In the genomic region with DNA sequence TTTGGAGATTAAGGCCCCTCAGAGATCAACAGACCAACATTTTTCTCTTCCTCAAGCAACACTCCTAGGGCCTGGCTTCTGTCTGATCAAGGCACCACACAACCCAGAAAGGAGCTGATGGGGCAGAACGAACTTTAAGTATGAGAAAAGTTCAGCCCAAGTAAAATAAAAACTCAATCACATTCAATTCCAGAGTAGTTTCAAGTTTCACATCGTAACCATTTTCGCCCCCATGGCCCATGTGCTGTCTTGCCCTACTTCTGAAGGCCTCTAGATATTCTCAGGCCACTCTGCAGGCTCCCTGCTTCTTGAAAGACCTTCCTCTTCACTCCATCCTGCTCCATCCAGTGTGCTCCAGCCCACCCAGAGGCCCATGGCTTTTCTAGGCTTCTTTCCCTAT, we compare ENCODE assay signal across 1 cellular context.
TF ChIP-seq lines count a peak whose summit lies in the region.

No MANE protein-coding gene starts in this region.

TF ChIP-seq in H1, 55 proteins besides CTCF, POLR2A, EP300 and RAD21:
- TF ChIP-seq CBX5 (IDR thresholded peaks at IDR 0.05; ENCODE audit: low read depth, low read length) (no peak), POU5F1 (IDR thresholded peaks at IDR 0.05; ENCODE audit: low read depth, low read length) (no peak), HDAC6 (IDR thresholded peaks at IDR 0.05; ENCODE audit: low read depth, low read length) (no peak), BACH1 (IDR thresholded peaks at IDR 0.05; ENCODE audit: low read length) (no peak), TEAD4 (IDR thresholded peaks at IDR 0.05; ENCODE audit: low read depth, low read length) (no peak), TCF12 (IDR thresholded peaks at IDR 0.05; ENCODE audit: low read depth, low read length) (no peak), HDAC2 (IDR thresholded peaks at IDR 0.05; ENCODE audit: borderline replicate concordance in 1 of 2, low read depth in 2 of 2, low read length in 2 of 2) (no peak)
